Comparison of ENCODE assay signal across 8 cellular contexts in the genomic region with DNA sequence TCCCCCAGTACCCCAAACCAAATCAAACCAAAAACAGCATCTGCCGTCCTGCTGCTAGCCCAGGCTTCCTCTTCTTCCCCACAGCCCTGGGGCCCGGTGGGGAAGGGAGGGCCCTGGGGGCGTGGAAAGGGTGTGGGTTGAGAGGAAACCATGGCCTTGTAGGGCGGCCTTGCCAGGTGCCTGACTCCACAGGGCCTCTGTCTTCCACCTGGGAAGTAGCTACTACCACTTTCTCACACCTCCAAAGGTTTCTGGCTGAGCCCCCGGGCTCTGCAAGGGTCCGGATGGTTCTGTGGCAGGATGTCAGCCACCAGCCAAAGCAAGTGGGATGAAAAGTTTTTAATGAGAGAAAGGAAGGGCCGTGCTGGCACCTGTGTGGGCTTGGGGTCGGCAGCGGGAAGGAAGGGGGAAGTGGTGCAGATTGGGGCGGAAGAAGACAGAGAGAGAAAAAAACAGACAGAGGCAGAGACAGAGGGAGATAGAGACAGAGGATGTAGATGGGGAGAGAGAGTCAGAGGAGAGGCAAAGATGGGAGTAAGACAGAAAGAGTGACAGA.
DNase-seq lines count a peak whose midpoint lies in the region; ATAC-seq lines count a peak whose summit lies in the region.

No MANE protein-coding gene starts in this region.

- peak overlapping the region; percentile 49; the same call in 1 of the 2 replicates for H3K9ac ChIP-seq in iPS-20b (ENCODE audit: low read depth, low read length)

- DNase-seq in activated CD4-positive, alpha-beta T cell treated with anti-CD3 and anti-CD28 coated beads, Interleukin-2, amount 50 U/mL, for 48 hours = peak; percentile 59 to 63
- no peak for DNase-seq in HPDE6-E6E7 (ENCODE audit: extremely low spot score)

- peaks cover 33% of the 10 kb centered on the region for H3K4me1 ChIP-seq in iPS-20b (ENCODE audit: insufficient read depth, low read length)

- H3K9me3 ChIP-seq in iPS-20b (ENCODE audit: insufficient read depth, low read depth, low read length) = no peaks in the 10 kb centered on the region

- no peak overlapping the region for H3K4me3 ChIP-seq in iPS-20b (ENCODE audit: low read length)

- ATAC-seq in GM18907 (IDR thresholded peaks at IDR 0.05; ENCODE audit: unreplicated experiment) (peak; percentile 78), HG03460 (IDR thresholded peaks at IDR 0.05; ENCODE audit: unreplicated experiment) (peak; percentile 80), HG02623 (IDR thresholded peaks at IDR 0.05; ENCODE audit: unreplicated experiment) (no peak), HG03457 (IDR thresholded peaks at IDR 0.05; ENCODE audit: unreplicated experiment) (no peak), GM18858 (IDR thresholded peaks at IDR 0.05; ENCODE audit: unreplicated experiment) (no peak)

- H3K27ac ChIP-seq in iPS-20b (ENCODE audit: low read length) = no peak overlapping the region

- H3K36me3 ChIP-seq in iPS-20b (ENCODE audit: insufficient read depth, low read depth, low read length) = peaks cover 31% of the 10 kb centered on the region

- no peaks in the 10 kb centered on the region for H3K27me3 ChIP-seq in iPS-20b (ENCODE audit: insufficient read depth, low read length)

Comparison
In these comparisons a context has a peak if more than half of its experiments do, and no peak if none do; other contexts are left out.
1. ATAC-seq: peak in GM18907 (single experiment) and HG03460 (single experiment); none in HG02623 (single experiment), HG03457 (single experiment) and GM18858 (single experiment).